In the genomic region with DNA sequence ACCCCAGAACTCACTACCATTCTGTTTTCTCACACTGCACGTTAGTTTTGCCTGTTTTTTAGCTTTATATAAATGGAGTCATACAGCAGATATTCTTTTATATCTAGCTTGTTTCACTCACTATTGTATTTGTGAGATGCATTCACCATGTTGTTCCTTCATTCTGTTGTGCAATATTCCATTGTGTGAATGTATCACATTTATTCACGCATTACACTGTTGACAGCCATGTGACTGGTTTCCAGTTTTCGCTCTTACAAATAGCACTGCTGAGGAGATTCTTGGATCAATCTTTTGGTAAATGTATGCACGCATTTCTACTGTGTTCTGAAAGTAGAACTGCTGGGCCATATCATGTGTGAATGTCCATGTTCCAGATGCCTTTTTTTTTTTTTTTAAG, we compare ENCODE assay signal across 1 cellular context.
TF ChIP-seq lines count a peak whose summit lies in the region.

No MANE protein-coding gene starts in this region.

TF ChIP-seq in IMR-90, 13 proteins besides CTCF, POLR2A, EP300 and RAD21:
- TF ChIP-seq ELK1 (IDR thresholded peaks at IDR 0.05; ENCODE audit: borderline replicate concordance, low read depth, low read length) (no peak), BHLHE40 (IDR thresholded peaks at IDR 0.05; ENCODE audit: low read depth, low read length) (no peak), RFX5 (IDR thresholded peaks at IDR 0.05; ENCODE audit: low read depth, low read length) (no peak), SMC3 (IDR thresholded peaks at IDR 0.05; ENCODE audit: low read depth, low read length) (no peak), NFE2L2 (IDR thresholded peaks at IDR 0.05; ENCODE audit: low read depth, low read length) (no peak), CEBPB (IDR thresholded peaks at IDR 0.05; ENCODE audit: low read depth, low read length) (peak; percentile 55)
